ENCODE assay signal across 17 cellular contexts in genomic region chr14:77184396-77185092, GRCh38. TPM values are rescaled to one million over a fixed set of nuclear protein-coding genes. Genes with fewer than 3 reads are reported as not detected.
DNase-seq lines count a peak whose midpoint lies in the region; ATAC-seq and TF ChIP-seq lines count a peak whose summit lies in the region.
"Had no signal": no experiment of that assay in that cellular context is flagged by ENCODE, and none has a peak within 500 bp of the region (broad histone marks: within the 10 kb centered on the region; RNA-seq: fewer than 3 reads in every experiment).

No MANE protein-coding gene starts in this region.

- no peaks in the 10 kb centered on the region for H3K79me1 ChIP-seq in mesendoderm (ENCODE audit: low read length)

- H3K27ac ChIP-seq in left ventricle myocardium inferior (replicated peaks) (no peak overlapping the region), foreskin keratinocyte (no peak overlapping the region), vagina (no peak overlapping the region), mesendoderm (ENCODE audit: low read depth, low read length) (no peak overlapping the region)
- H3K27ac ChIP-seq: body of pancreas had no signal

- H3K9me3 Mint-ChIP-seq in stimulated activated memory B cell treated with anti-CD40 and anti-IgM and Interleukin-4, amounts not matched to agents 10 μg/mL and 1 μg/mL and 100 μg/mL, for 72 hours, result no peaks in the 10 kb centered on the region
- H3K9me3 Mint-ChIP-seq in naive thymus-derived CD8-positive, alpha-beta T cell, result no peaks in the 10 kb centered on the region

- H3K9ac ChIP-seq in mesendoderm (ENCODE audit: low read length), result no peak overlapping the region

- peaks cover 82% of the 10 kb centered on the region for H3K27me3 ChIP-seq in left ventricle myocardium inferior (ENCODE audit: low read depth)
- H3K27me3 ChIP-seq in foreskin keratinocyte, result peaks cover 13% of the 10 kb centered on the region
- H3K27me3 ChIP-seq in vagina, result peaks cover 8% of the 10 kb centered on the region
- H3K27me3 ChIP-seq in mesendoderm (ENCODE audit: insufficient read depth, low read length, poor library complexity), result no peaks in the 10 kb centered on the region
- H3K27me3 ChIP-seq: body of pancreas had no signal

- TF ChIP-seq CTCF in left ventricle myocardium inferior (IDR thresholded peaks at IDR 0.05; ENCODE audit: borderline replicate concordance) (no peak), foreskin keratinocyte (conservative IDR thresholded peaks at IDR 0.05) (no peak), vagina (IDR thresholded peaks at IDR 0.05) (no peak)

- no peak for TF ChIP-seq POLR2A in vagina (IDR thresholded peaks at IDR 0.05)

- H3K4ac ChIP-seq in mesendoderm (ENCODE audit: low read depth, low read length), result no peak overlapping the region

- no peak overlapping the region for H2BK15ac ChIP-seq in mesendoderm (replicated peaks; ENCODE audit: low read depth)

- H3K4me3 ChIP-seq in left ventricle myocardium inferior, result no peak overlapping the region
- no peak overlapping the region for H3K4me3 ChIP-seq in vagina
- no peak overlapping the region for H3K4me3 ChIP-seq in mesendoderm (ENCODE audit: low read length)
- H3K4me3 ChIP-seq: body of pancreas had no signal

- no peak overlapping the region for H2BK5ac ChIP-seq in mesendoderm (ENCODE audit: low read length)

- no peak overlapping the region for H3K4me3 Mint-ChIP-seq in stimulated activated memory B cell treated with anti-CD40 and anti-IgM and Interleukin-4, amounts not matched to agents 10 μg/mL and 1 μg/mL and 100 μg/mL, for 72 hours
- H3K4me3 Mint-ChIP-seq in naive thymus-derived CD8-positive, alpha-beta T cell, result peak overlapping the region in 3 of 10 donors; percentile 22 to 64 (median 45)

- WGBS in mesendoderm (ENCODE audit: extremely low coverage, insufficient coverage, low lambda C conversion rate), result no CpG with 5 or more reads among the region's 11 CpGs

- H2AK5ac ChIP-seq in mesendoderm (ENCODE audit: low read length), result no peak overlapping the region

- peaks cover 23% of the 10 kb centered on the region for H3K4me1 Mint-ChIP-seq in stimulated activated memory B cell treated with anti-CD40 and anti-IgM and Interleukin-4, amounts not matched to agents 10 μg/mL and 1 μg/mL and 100 μg/mL, for 72 hours
- H3K4me1 Mint-ChIP-seq in naive thymus-derived CD8-positive, alpha-beta T cell, result peaks cover 3 to 20% (median 11%) of the 10 kb centered on the region in 4 donors

- H3K4me1 ChIP-seq in left ventricle myocardium inferior (peaks cover 17% of the 10 kb centered on the region), foreskin keratinocyte (no peaks in the 10 kb centered on the region), vagina (peaks cover 34% of the 10 kb centered on the region), mesendoderm (ENCODE audit: control insufficient read depth, low read depth, low read length) (peaks cover 5% of the 10 kb centered on the region)

- no peaks in the 10 kb centered on the region for H3K36me3 ChIP-seq in left ventricle myocardium inferior
- H3K36me3 ChIP-seq in vagina, result no peaks in the 10 kb centered on the region
- no peaks in the 10 kb centered on the region for H3K36me3 ChIP-seq in mesendoderm (ENCODE audit: control insufficient read depth, insufficient read depth, low read length)

- H3K27ac Mint-ChIP-seq in stimulated activated memory B cell treated with anti-CD40 and anti-IgM and Interleukin-4, amounts not matched to agents 10 μg/mL and 1 μg/mL and 100 μg/mL, for 72 hours, result no peak overlapping the region
- no peak overlapping the region for H3K27ac Mint-ChIP-seq in naive thymus-derived CD8-positive, alpha-beta T cell

- no peaks in the 10 kb centered on the region for H3K79me2 ChIP-seq in mesendoderm (ENCODE audit: control insufficient read depth, insufficient read depth, low read length)

- ATAC-seq in foreskin keratinocyte, result peak; percentile 2
- no peak for ATAC-seq in stimulated activated memory B cell treated with anti-CD40 and anti-IgM and Interleukin-4, amounts not matched to agents 10 μg/mL and 1 μg/mL and 100 μg/mL, for 72 hours
- no peak for ATAC-seq in naive thymus-derived CD8-positive, alpha-beta T cell
- ATAC-seq: body of pancreas, SK-N-SH treated with all-trans-retinoic acid at 6 μM for 48 hours had no signal

- H3K9me3 ChIP-seq in left ventricle myocardium inferior (replicated peaks) (no peaks in the 10 kb centered on the region), vagina (no peaks in the 10 kb centered on the region)
- H3K9me3 ChIP-seq: body of pancreas had no signal

- no peak overlapping the region for H3K4me2 ChIP-seq in mesendoderm (ENCODE audit: low read length)

- peaks cover 29% of the 10 kb centered on the region for H3K27me3 Mint-ChIP-seq in stimulated activated memory B cell treated with anti-CD40 and anti-IgM and Interleukin-4, amounts not matched to agents 10 μg/mL and 1 μg/mL and 100 μg/mL, for 72 hours
- peaks cover 16 to 68% (median 23%) of the 10 kb centered on the region in 5 donors for H3K27me3 Mint-ChIP-seq in naive thymus-derived CD8-positive, alpha-beta T cell

- POLR2A ChIA-PET in naive thymus-derived CD8-positive, alpha-beta T cell (lab: Charles Lee), result no interaction called here

- no peak overlapping the region for H3K56ac ChIP-seq in mesendoderm (ENCODE audit: low read length)

- H4K8ac ChIP-seq in mesendoderm (ENCODE audit: low read depth, low read length), result no peak overlapping the region

- intact Hi-C loops in cardiac septum (cut with DNase I), result no loop called here
- intact Hi-C loops in left ventricle myocardium inferior (cut with micrococcal nuclease), result no loop called here
- intact Hi-C loops in vagina (cut with DNase I), result no loop called here

- H3K36me3 Mint-ChIP-seq in stimulated activated memory B cell treated with anti-CD40 and anti-IgM and Interleukin-4, amounts not matched to agents 10 μg/mL and 1 μg/mL and 100 μg/mL, for 72 hours, result no peaks in the 10 kb centered on the region
- H3K36me3 Mint-ChIP-seq in naive thymus-derived CD8-positive, alpha-beta T cell, result no peaks in the 10 kb centered on the region

- no peak overlapping the region for H3K18ac ChIP-seq in mesendoderm (ENCODE audit: low read length)

- H3K23ac ChIP-seq in mesendoderm (ENCODE audit: low read length), result no peak overlapping the region

- DNase-seq in cardiac septum (ENCODE audit: low spot score) (peak; percentile 50), left ventricle myocardium inferior (no peak), NCI-H69 (lab: John Stamatoyannopoulos, UW) (peak; percentile 90), foreskin keratinocyte (peak in 1 of 2 donors; percentile 33), vagina (ENCODE audit: extremely low spot score in 2 of 2) (peak; percentile 79 to 88), mesendoderm (no peak)
- no peak for DNase-seq in naive thymus-derived CD8-positive, alpha-beta T cell
- DNase-seq: activated CD4-positive, alpha-beta T cell treated with anti-CD3 and anti-CD28 coated beads for 1 hour; activated gamma-delta T cell treated with Interleukin-2 at 50 U/mL for 16 hours; body of pancreas; hippocampal formation; NCI-H1048; NCI-H774 had no signal

- no peak overlapping the region for H4K5ac ChIP-seq in mesendoderm (ENCODE audit: low read length)

- H2BK120ac ChIP-seq in mesendoderm (ENCODE audit: low read depth, low read length), result no peak overlapping the region

RNA-seq across cellular contexts. Expression of gene TMEM63C, which starts 2.9 kb away (rescaled TPM):
- 0.46 TPM for total RNA-seq in cardiac septum
- 0.63 TPM for total RNA-seq in left ventricle myocardium inferior
- total RNA-seq in foreskin keratinocyte, result 0.49 and 0.65 TPM in 2 replicates
- polyA plus RNA-seq in foreskin keratinocyte, result 0.39 and 0.50 TPM in 2 replicates
- total RNA-seq in vagina, result 27.0 TPM
- polyA plus RNA-seq in mesendoderm (2013, experiment 1 of 2), result 2.3 TPM
- 2.1 TPM for polyA plus RNA-seq in mesendoderm (2013, experiment 2 of 2)
- total RNA-seq in naive thymus-derived CD8-positive, alpha-beta T cell, result under 1 TPM; 0.66 to 0.83 TPM
- polyA plus RNA-seq in naive thymus-derived CD8-positive, alpha-beta T cell, result under 1 TPM in 2 of 3 donors, not detected in 1; 0.02 to 0.83 TPM
- polyA plus RNA-seq: BJ had no signal

RNA-seq across cellular contexts. Expression of gene ZDHHC22, which starts 43.0 kb away (rescaled TPM):
- total RNA-seq in cardiac septum, result not detected
- total RNA-seq in left ventricle myocardium inferior, result not detected
- not detected in 2 replicates for total RNA-seq in foreskin keratinocyte
- not detected in 2 replicates for polyA plus RNA-seq in foreskin keratinocyte
- not detected for total RNA-seq in vagina
- polyA plus RNA-seq in mesendoderm (2013, experiment 1 of 2), result 9.1 TPM
- 10.0 TPM for polyA plus RNA-seq in mesendoderm (2013, experiment 2 of 2)
- not detected for total RNA-seq in naive thymus-derived CD8-positive, alpha-beta T cell
- polyA plus RNA-seq in naive thymus-derived CD8-positive, alpha-beta T cell, result not detected
- total RNA-seq: body of pancreas, lung microvascular endothelial cell had no signal
- polyA plus RNA-seq: BJ had no signal

Comparison
In these comparisons a context has a peak if more than half of its experiments do, and no peak if none do; other contexts are left out.
1. DNase-seq: peak in cardiac septum (single experiment), NCI-H69 (single experiment) and vagina (2 of 2); none in left ventricle myocardium inferior (single experiment), mesendoderm (single experiment) and naive thymus-derived CD8-positive, alpha-beta T cell (0 of 10).
2. RNA of gene TMEM63C, which starts 2.9 kb away (total RNA-seq): 27.0 TPM in vagina (single experiment); 0.66 to 0.83 TPM in naive thymus-derived CD8-positive, alpha-beta T cell, 0.63 TPM in left ventricle myocardium inferior (single experiment), 0.49 to 0.65 TPM in foreskin keratinocyte and 0.46 TPM in cardiac septum (single experiment); every median in the first group is over 10 times any median in the second.